Comparison of ENCODE assay signal across 2 cellular contexts in the genomic region with DNA sequence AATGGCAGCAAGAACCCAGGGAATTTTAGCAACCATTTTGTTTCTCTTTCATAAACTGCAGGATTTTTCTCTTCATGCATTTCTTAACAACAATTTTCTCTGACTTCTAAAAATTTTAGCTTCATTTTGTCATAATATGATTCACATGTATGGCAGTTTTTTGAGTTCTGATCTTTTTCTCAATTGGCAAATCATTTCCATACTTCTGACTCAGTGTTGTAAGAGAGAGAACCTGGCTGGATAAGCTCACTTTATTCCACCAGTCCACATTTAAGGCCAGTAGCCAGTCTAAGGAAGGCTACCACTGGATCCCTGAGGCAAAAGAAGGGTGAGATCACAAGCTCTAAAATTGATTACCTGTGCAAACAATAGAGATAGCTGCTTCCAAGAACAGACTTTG.
TF ChIP-seq lines count a peak whose summit lies in the region.

No MANE protein-coding gene starts in this region.

TF ChIP-seq in SK-N-SH, 30 proteins besides CTCF, POLR2A, EP300 and RAD21 (continued from another document):
- TF ChIP-seq, protein P1, sequence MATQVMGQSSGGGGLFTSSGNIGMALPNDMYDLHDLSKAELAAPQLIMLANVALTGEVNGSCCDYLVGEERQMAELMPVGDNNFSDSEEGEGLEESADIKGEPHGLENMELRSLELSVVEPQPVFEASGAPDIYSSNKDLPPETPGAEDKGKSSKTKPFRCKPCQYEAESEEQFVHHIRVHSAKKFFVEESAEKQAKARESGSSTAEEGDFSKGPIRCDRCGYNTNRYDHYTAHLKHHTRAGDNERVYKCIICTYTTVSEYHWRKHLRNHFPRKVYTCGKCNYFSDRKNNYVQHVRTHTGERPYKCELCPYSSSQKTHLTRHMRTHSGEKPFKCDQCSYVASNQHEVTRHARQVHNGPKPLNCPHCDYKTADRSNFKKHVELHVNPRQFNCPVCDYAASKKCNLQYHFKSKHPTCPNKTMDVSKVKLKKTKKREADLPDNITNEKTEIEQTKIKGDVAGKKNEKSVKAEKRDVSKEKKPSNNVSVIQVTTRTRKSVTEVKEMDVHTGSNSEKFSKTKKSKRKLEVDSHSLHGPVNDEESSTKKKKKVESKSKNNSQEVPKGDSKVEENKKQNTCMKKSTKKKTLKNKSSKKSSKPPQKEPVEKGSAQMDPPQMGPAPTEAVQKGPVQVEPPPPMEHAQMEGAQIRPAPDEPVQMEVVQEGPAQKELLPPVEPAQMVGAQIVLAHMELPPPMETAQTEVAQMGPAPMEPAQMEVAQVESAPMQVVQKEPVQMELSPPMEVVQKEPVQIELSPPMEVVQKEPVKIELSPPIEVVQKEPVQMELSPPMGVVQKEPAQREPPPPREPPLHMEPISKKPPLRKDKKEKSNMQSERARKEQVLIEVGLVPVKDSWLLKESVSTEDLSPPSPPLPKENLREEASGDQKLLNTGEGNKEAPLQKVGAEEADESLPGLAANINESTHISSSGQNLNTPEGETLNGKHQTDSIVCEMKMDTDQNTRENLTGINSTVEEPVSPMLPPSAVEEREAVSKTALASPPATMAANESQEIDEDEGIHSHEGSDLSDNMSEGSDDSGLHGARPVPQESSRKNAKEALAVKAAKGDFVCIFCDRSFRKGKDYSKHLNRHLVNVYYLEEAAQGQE (IDR thresholded peaks at IDR 0.05; ENCODE audit: low read depth, low read length): no peak

TF ChIP-seq in SK-N-SH treated with all-trans-retinoic acid at 6 μM for 48 hours, 23 proteins besides CTCF, POLR2A, EP300 and RAD21 (continued from another document):
- TF ChIP-seq ZC3H10 (CRISPR knock-in tag; IDR thresholded peaks at IDR 0.05): no peak
